8 cellular contexts compared by ENCODE assay signal in genomic region chr3:56980798-56981390, GRCh38.
DNase-seq lines count a peak whose midpoint lies in the region; ATAC-seq and TF ChIP-seq lines count a peak whose summit lies in the region.

No MANE protein-coding gene starts in this region.

- H3K27ac ChIP-seq in right lobe of liver: no peak overlapping the region
- no peak overlapping the region for H3K27ac ChIP-seq in thoracic aorta
- H3K27ac ChIP-seq in OCI-LY7 (ENCODE audit: low read depth, low read length, poor library complexity, severe bottlenecking): no peak overlapping the region

- CTCF ChIA-PET in OCI-LY7 (lab: Charles Lee; ENCODE audit: unreplicated experiment): no interaction called here

- BruUV-seq in OCI-LY7 (replicated peaks; lab: Mats Ljungman, UMichigan): no TSS peak

- H3K4me3 ChIP-seq in right lobe of liver (no peak overlapping the region), thoracic aorta (no peak overlapping the region), OCI-LY7 (ENCODE audit: low read depth, low read length, poor library complexity, severe bottlenecking) (no peak overlapping the region)

- H3K27me3 ChIP-seq in right lobe of liver: no peaks in the 10 kb centered on the region
- no peaks in the 10 kb centered on the region for H3K27me3 ChIP-seq in thoracic aorta (replicated peaks; ENCODE audit: insufficient read depth)

- H3K4me3 Mint-ChIP-seq in activated naive CD8-positive, alpha-beta T cell treated with anti-CD3 and anti-CD28 coated beads for 36 hours: no peak overlapping the region

- H4K20me1 ChIP-seq in OCI-LY7 (ENCODE audit: insufficient read depth, low read length): no peaks in the 10 kb centered on the region

- ATAC-seq in right lobe of liver: peak; percentile 57 to 87 (median 64)
- ATAC-seq in thoracic aorta (ENCODE audit: insufficient number of reproducible peaks, low FRiP score, low read depth): peak; percentile 87
- ATAC-seq in HG03159 (IDR thresholded peaks at IDR 0.05; ENCODE audit: unreplicated experiment): no peak

- 42% methylated on average over 5 of the region's 5 CpGs for WGBS in right lobe of liver (ENCODE audit: insufficient coverage, low coverage, low lambda C conversion rate, missing lambda C conversion rate)

- no peaks in the 10 kb centered on the region for H3K27me3 Mint-ChIP-seq in activated naive CD8-positive, alpha-beta T cell treated with anti-CD3 and anti-CD28 coated beads for 36 hours

- TF ChIP-seq POLR2A in right lobe of liver (IDR thresholded peaks at IDR 0.05): no peak

- H3K4me1 ChIP-seq in right lobe of liver (no peaks in the 10 kb centered on the region), thoracic aorta (ENCODE audit: control insufficient read depth in 1 of 2, low read depth in 2 of 2) (peaks cover 20 to 27% of the 10 kb centered on the region in 2 donors), OCI-LY7 (ENCODE audit: insufficient read depth, low read length, poor library complexity, severe bottlenecking) (peaks cover 6% of the 10 kb centered on the region)

- H3K36me3 ChIP-seq in right lobe of liver (no peaks in the 10 kb centered on the region), thoracic aorta (no peaks in the 10 kb centered on the region), OCI-LY7 (ENCODE audit: insufficient read depth, low read length) (0 out of 2 replicates have a peak, but pooled peaks cover 10% of the 10 kb centered on the region)

- no peak overlapping the region for H2AFZ ChIP-seq in OCI-LY7 (ENCODE audit: low read length)

- DNase-seq in AML-193 (lab: John Stamatoyannopoulos, UW) (peak; percentile 99), NCI-H460 (ENCODE audit: extremely low read depth, low read depth) (peak; percentile 2), right lobe of liver (no peak), thoracic aorta (ENCODE audit: low spot score) (peak; percentile 56), OCI-LY7 (ENCODE audit: low spot score) (no peak), NCI-H1105 treated with DMSO at 0.1 percent for 48 hours (lab: John Stamatoyannopoulos, UW) (no peak)
- DNase-seq in activated naive CD8-positive, alpha-beta T cell treated with anti-CD3 and anti-CD28 coated beads for 36 hours: peak; percentile 55

- H3K4me1 Mint-ChIP-seq in activated naive CD8-positive, alpha-beta T cell treated with anti-CD3 and anti-CD28 coated beads for 36 hours: peaks cover 30% of the 10 kb centered on the region

- no peaks in the 10 kb centered on the region for H3K36me3 Mint-ChIP-seq in activated naive CD8-positive, alpha-beta T cell treated with anti-CD3 and anti-CD28 coated beads for 36 hours

- no peaks in the 10 kb centered on the region for H3K9me3 ChIP-seq in right lobe of liver
- no peaks in the 10 kb centered on the region for H3K9me3 ChIP-seq in thoracic aorta
- no peaks in the 10 kb centered on the region for H3K9me3 ChIP-seq in OCI-LY7 (ENCODE audit: low read length)

- H3K9me3 Mint-ChIP-seq in activated naive CD8-positive, alpha-beta T cell treated with anti-CD3 and anti-CD28 coated beads for 36 hours: no peaks in the 10 kb centered on the region

- TF ChIP-seq CTCF in right lobe of liver (IDR thresholded peaks at IDR 0.05) (no peak), thoracic aorta (IDR thresholded peaks at IDR 0.05) (no peak), OCI-LY7 (conservative IDR thresholded peaks at IDR 0.05; ENCODE audit: low read length) (no peak)

- POLR2A ChIA-PET in OCI-LY7 (lab: Charles Lee): interaction anchor here (1.2 to 1.3 kb wide), 2 partner anchors 11 to 64 kb away, joined by 4 to 6 read pairs; no protein-coding TSS in a partner anchor

- peak overlapping the region; percentile 75 for H3K27ac Mint-ChIP-seq in activated naive CD8-positive, alpha-beta T cell treated with anti-CD3 and anti-CD28 coated beads for 36 hours

- H3K79me2 ChIP-seq in OCI-LY7 (ENCODE audit: insufficient read depth, low read depth, low read length): no peaks in the 10 kb centered on the region

- H3K4me2 ChIP-seq in OCI-LY7 (ENCODE audit: low read length): no peak overlapping the region

- intact Hi-C loops in right lobe of liver (cut with DNase I) (loop anchor here (10.0 kb wide), 1 partner anchor 176 kb away; the partner anchor contains the start of gene ARHGEF3 (in 2 of the 2)), OCI-LY7 (cut with micrococcal nuclease; ENCODE audit: unreplicated experiment) (no loop called here)

- no peaks in the 10 kb centered on the region for H3K9me2 ChIP-seq in OCI-LY7 (ENCODE audit: insufficient read depth, low read length)

Comparison
In these comparisons a context has a peak if more than half of its experiments do, and no peak if none do; other contexts are left out.
1. DNase-seq: peak in AML-193 (2 of 2), NCI-H460 (single experiment), activated naive CD8-positive, alpha-beta T cell treated with anti-CD3 and anti-CD28 coated beads for 36 hours (single experiment) and thoracic aorta (single experiment); none in right lobe of liver (0 of 3), OCI-LY7 (single experiment) and NCI-H1105 treated with DMSO at 0.1 percent for 48 hours (single experiment).